Comparison of ENCODE assay signal across 23 cellular contexts in the genomic region with DNA sequence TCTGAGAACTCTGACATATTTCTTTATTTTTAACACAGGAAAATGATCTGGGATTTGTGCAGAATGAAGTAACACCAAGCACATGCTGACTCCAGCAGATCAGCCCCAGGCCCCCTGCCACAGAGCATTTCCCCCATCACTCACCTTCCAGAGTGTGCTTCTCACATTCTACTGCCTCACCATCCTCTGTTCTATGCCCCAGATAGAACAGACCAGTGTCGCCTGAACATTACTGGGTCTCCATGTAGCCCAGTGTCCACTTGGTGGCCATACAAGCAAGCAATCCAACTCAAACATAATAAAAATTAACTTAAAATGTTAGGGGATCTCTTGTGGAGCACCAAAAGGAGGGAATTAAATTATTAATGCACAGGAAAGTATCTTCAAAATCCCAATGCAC. TPM values are rescaled to one million over a fixed set of nuclear protein-coding genes. Genes with fewer than 3 reads are reported as not detected.
A peak's percentile ranks its signal among the peaks of the same experiment; 100 is the strongest.
DNase-seq lines count a peak whose midpoint lies in the region; ATAC-seq and TF ChIP-seq lines count a peak whose summit lies in the region.
"Had no signal": no experiment of that assay in that cellular context is flagged by ENCODE, and none has a peak within 500 bp of the region (broad histone marks: within the 10 kb centered on the region; RNA-seq: fewer than 3 reads in every experiment).

No MANE protein-coding gene starts in this region.

- no peaks in the 10 kb centered on the region for H4K20me1 ChIP-seq in MM.1S (ENCODE audit: insufficient read depth, low read length)

- no peak for TF ChIP-seq CTCF in cardiac muscle cell (IDR thresholded peaks at IDR 0.05; ENCODE audit: low read depth, low read length)
- no peak for TF ChIP-seq CTCF in endodermal cell (conservative IDR thresholded peaks at IDR 0.05)
- TF ChIP-seq CTCF in upper lobe of right lung (IDR thresholded peaks at IDR 0.05), result no peak
- TF ChIP-seq CTCF in MM.1S (IDR thresholded peaks at IDR 0.05; ENCODE audit: low read length), result no peak

- H3K9me3 Mint-ChIP-seq in endodermal cell, result no peaks in the 10 kb centered on the region
- H3K9me3 Mint-ChIP-seq in stimulated activated naive CD8-positive, alpha-beta T cell treated with anti-CD3 and anti-CD28 coated beads, Interleukin-15, amount 100 ng/mL, for 72 hours, result no peaks in the 10 kb centered on the region
- H3K9me3 Mint-ChIP-seq: activated naive CD4-positive, alpha-beta T cell treated with anti-CD3 and anti-CD28 coated beads, Interleukin-2, amount 10 ng/mL, durations not matched to agents 7 days and 5 days; activated T-cell treated with anti-CD3 and anti-CD28 coated beads, Interleukin-2, amount 50 U/mL, for 4 hours; dendritic cell treated with granulocyte-macrophage colony-stimulating factor and Interleukin-4, amounts not matched to agents 40 ng/mL and 50 ng/mL, for 4 days; T-helper 2 cell treated with Interferon-gamma antibody and Interleukin-4, amounts not matched to agents 5 μg/mL and 100 μg/mL, for 36 hours had no signal

- H3K36me3 ChIP-seq in cardiac muscle cell, result no peaks in the 10 kb centered on the region
- no peaks in the 10 kb centered on the region for H3K36me3 ChIP-seq in endodermal cell (ENCODE audit: control insufficient read depth, insufficient read depth, low read length)
- peaks cover 11% of the 10 kb centered on the region for H3K36me3 ChIP-seq in muscle layer of colon (ENCODE audit: insufficient read depth, low read length)
- H3K36me3 ChIP-seq in upper lobe of right lung, result no peaks in the 10 kb centered on the region
- no peaks in the 10 kb centered on the region for H3K36me3 ChIP-seq in MM.1S (replicated peaks; ENCODE audit: insufficient read depth, low read length)
- H3K36me3 ChIP-seq: BE2C, left lung had no signal

- no peaks in the 10 kb centered on the region for H3K27me3 Mint-ChIP-seq in endodermal cell (ENCODE audit: insufficient read depth)
- H3K27me3 Mint-ChIP-seq in stimulated activated naive CD8-positive, alpha-beta T cell treated with anti-CD3 and anti-CD28 coated beads, Interleukin-15, amount 100 ng/mL, for 72 hours, result no peaks in the 10 kb centered on the region
- H3K27me3 Mint-ChIP-seq: dendritic cell treated with granulocyte-macrophage colony-stimulating factor and Interleukin-4, amounts not matched to agents 40 ng/mL and 50 ng/mL, for 4 days had no signal

- H3K27me3 ChIP-seq in cardiac muscle cell (no peaks in the 10 kb centered on the region), endodermal cell (ENCODE audit: control insufficient read depth, insufficient read depth, low read length, poor library complexity, severe bottlenecking) (no peaks in the 10 kb centered on the region), muscle layer of colon (ENCODE audit: control insufficient read depth in 1 of 2, insufficient read depth in 2 of 2, low read length in 2 of 2) (no peaks in the 10 kb centered on the region), upper lobe of right lung (no peaks in the 10 kb centered on the region), MM.1S (replicated peaks; ENCODE audit: insufficient read depth, low read length) (no peaks in the 10 kb centered on the region)
- H3K27me3 ChIP-seq: BE2C, left lung had no signal

- H3K36me3 Mint-ChIP-seq in endodermal cell (ENCODE audit: low read depth), result no peaks in the 10 kb centered on the region
- H3K36me3 Mint-ChIP-seq: activated naive CD4-positive, alpha-beta T cell treated with anti-CD3 and anti-CD28 coated beads, Interleukin-2, amount 10 ng/mL, durations not matched to agents 7 days and 5 days had no signal

- intact Hi-C loops in left cardiac atrium (cut with DNase I) (no loop called here), upper lobe of right lung (cut with DNase I) (no loop called here)

- H3K4me1 ChIP-seq in cardiac muscle cell (ENCODE audit: low read depth), result peaks cover 41% of the 10 kb centered on the region
- peaks cover 5% of the 10 kb centered on the region for H3K4me1 ChIP-seq in endodermal cell (ENCODE audit: control insufficient read depth, insufficient read depth, low read length)
- H3K4me1 ChIP-seq in muscle layer of colon (ENCODE audit: insufficient read depth, low read length), result peaks cover 98% of the 10 kb centered on the region
- peaks cover 18% of the 10 kb centered on the region for H3K4me1 ChIP-seq in upper lobe of right lung
- no peaks in the 10 kb centered on the region for H3K4me1 ChIP-seq in MM.1S (ENCODE audit: low read length)
- H3K4me1 ChIP-seq: BE2C had no signal

- H3K4me2 ChIP-seq in MM.1S (ENCODE audit: low read depth, low read length), result no peak overlapping the region

- ATAC-seq in left cardiac atrium (no peak), upper lobe of right lung (no peak)
- ATAC-seq in stimulated activated naive CD8-positive, alpha-beta T cell treated with anti-CD3 and anti-CD28 coated beads, Interleukin-15, amount 100 ng/mL, for 72 hours, result no peak
- ATAC-seq: activated T-cell treated with anti-CD3 and anti-CD28 coated beads, Interleukin-2, amount 50 U/mL, for 4 hours; left lung; sciatic nerve had no signal

- H2AFZ ChIP-seq in MM.1S (ENCODE audit: low read length), result no peak overlapping the region

- H3K79me2 ChIP-seq in MM.1S (ENCODE audit: low read length), result no peaks in the 10 kb centered on the region

- no peak overlapping the region for H3K4me3 Mint-ChIP-seq in endodermal cell
- no peak overlapping the region for H3K4me3 Mint-ChIP-seq in stimulated activated naive CD8-positive, alpha-beta T cell treated with anti-CD3 and anti-CD28 coated beads, Interleukin-15, amount 100 ng/mL, for 72 hours
- H3K4me3 Mint-ChIP-seq: activated naive CD4-positive, alpha-beta T cell treated with anti-CD3 and anti-CD28 coated beads, Interleukin-2, amount 10 ng/mL, durations not matched to agents 7 days and 5 days; activated T-cell treated with anti-CD3 and anti-CD28 coated beads, Interleukin-2, amount 50 U/mL, for 4 hours; dendritic cell treated with granulocyte-macrophage colony-stimulating factor and Interleukin-4, amounts not matched to agents 40 ng/mL and 50 ng/mL, for 4 days; T-helper 2 cell treated with Interferon-gamma antibody and Interleukin-4, amounts not matched to agents 5 μg/mL and 100 μg/mL, for 36 hours had no signal

- WGBS in endodermal cell (ENCODE audit: insufficient coverage in 1 of 2, insufficient read length in 1 of 2), 2 experiments, result 88% methylated on average over 1 of the region's 1 CpG; no CpG with 5 or more reads in 1 of the 2 experiments

- H3K9me3 ChIP-seq in cardiac muscle cell (ENCODE audit: low read depth) (no peaks in the 10 kb centered on the region), endodermal cell (ENCODE audit: control insufficient read depth, low read length) (no peaks in the 10 kb centered on the region), muscle layer of colon (ENCODE audit: low read length) (no peaks in the 10 kb centered on the region), upper lobe of right lung (no peaks in the 10 kb centered on the region), MM.1S (replicated peaks; ENCODE audit: insufficient read depth, low read length) (no peaks in the 10 kb centered on the region)
- H3K9me3 ChIP-seq: BE2C, left lung, mucosa of descending colon had no signal

- H3K9ac ChIP-seq in endodermal cell (ENCODE audit: extremely low read depth, low read length, poor library complexity, severe bottlenecking), result no peak overlapping the region
- H3K9ac ChIP-seq in muscle layer of colon (ENCODE audit: low read length), result peak overlapping the region; percentile 41
- no peak overlapping the region for H3K9ac ChIP-seq in MM.1S (ENCODE audit: low read length)

- H3K27ac ChIP-seq in cardiac muscle cell (peak overlapping the region; percentile 71), endodermal cell (ENCODE audit: low read depth, low read length) (no peak overlapping the region), muscle layer of colon (ENCODE audit: low read depth, low read length) (peak overlapping the region; percentile 79), upper lobe of right lung (peak overlapping the region; percentile 9), MM.1S (ENCODE audit: low read length) (no peak overlapping the region)
- H3K27ac ChIP-seq: epithelial cell of prostate, left lung, SK-N-MC had no signal

- no peak for DNase-seq in cardiac muscle cell (ENCODE audit: low read depth in 1 of 2, low spot score in 1 of 2)
- DNase-seq in left cardiac atrium, result no peak
- DNase-seq in endodermal cell, result no peak
- DNase-seq in upper lobe of right lung, result no peak
- no peak for DNase-seq in stimulated activated naive CD8-positive, alpha-beta T cell treated with anti-CD3 and anti-CD28 coated beads, Interleukin-15, amount 100 ng/mL, for 72 hours
- DNase-seq in DMS 273 treated with DMSO at 0.1 percent for 48 hours (lab: John Stamatoyannopoulos, UW), result no peak
- DNase-seq in MM.1S, result no peak
- DNase-seq: activated CD4-positive, CD25-positive, alpha-beta regulatory T cell; activated naive CD4-positive, alpha-beta T cell treated with anti-CD3 and anti-CD28 coated beads, Interleukin-2, amount 10 ng/mL, durations not matched to agents 7 days and 5 days; activated T-cell treated with anti-CD3 and anti-CD28 coated beads, Interleukin-2, amount 50 U/mL, for 4 hours; BE2C; left lung; mucosa of descending colon; NCI-H1436; NCI-H2171; NCI-H748 treated with DMSO at 0.1 percent for 48 hours; stimulated activated naive CD4-positive, alpha-beta T cell had no signal

- peaks cover 32% of the 10 kb centered on the region for H3K4me1 Mint-ChIP-seq in endodermal cell
- no peaks in the 10 kb centered on the region for H3K4me1 Mint-ChIP-seq in stimulated activated naive CD8-positive, alpha-beta T cell treated with anti-CD3 and anti-CD28 coated beads, Interleukin-15, amount 100 ng/mL, for 72 hours
- H3K4me1 Mint-ChIP-seq: activated naive CD4-positive, alpha-beta T cell treated with anti-CD3 and anti-CD28 coated beads, Interleukin-2, amount 10 ng/mL, durations not matched to agents 7 days and 5 days had no signal

- no peaks in the 10 kb centered on the region for H3K9me2 ChIP-seq in MM.1S (replicated peaks; ENCODE audit: insufficient read depth, low read length)

- H3K27ac Mint-ChIP-seq in endodermal cell, result peak overlapping the region; percentile 28
- no peak overlapping the region for H3K27ac Mint-ChIP-seq in stimulated activated naive CD8-positive, alpha-beta T cell treated with anti-CD3 and anti-CD28 coated beads, Interleukin-15, amount 100 ng/mL, for 72 hours
- H3K27ac Mint-ChIP-seq: activated naive CD4-positive, alpha-beta T cell treated with anti-CD3 and anti-CD28 coated beads, Interleukin-2, amount 10 ng/mL, durations not matched to agents 7 days and 5 days; dendritic cell treated with granulocyte-macrophage colony-stimulating factor and Interleukin-4, amounts not matched to agents 40 ng/mL and 50 ng/mL, for 4 days; T-helper 2 cell treated with Interferon-gamma antibody and Interleukin-4, amounts not matched to agents 5 μg/mL and 100 μg/mL, for 36 hours had no signal

- H3K4me3 ChIP-seq in cardiac muscle cell (no peak overlapping the region), endodermal cell (ENCODE audit: low read length) (no peak overlapping the region), muscle layer of colon (ENCODE audit: low read depth in 1 of 2, low read length in 2 of 2) (peak overlapping the region in 1 of 2 donors; percentile 11), upper lobe of right lung (no peak overlapping the region), MM.1S (ENCODE audit: low read length) (no peak overlapping the region)
- H3K4me3 ChIP-seq: left lung, mucosa of descending colon, SK-N-MC had no signal

- H3F3A ChIP-seq in MM.1S (ENCODE audit: insufficient read depth, low read length), result no peaks in the 10 kb centered on the region

RNA-seq across cellular contexts. Expression of a gene that starts 58.8 kb away (rescaled TPM):
- total RNA-seq in cardiac muscle cell (14.9 and 20.6 TPM in 2 replicates), left cardiac atrium (100 to 1,000 TPM; 465 to 617 TPM), endodermal cell (10 to 100 TPM; 16.7 to 17.9 TPM), upper lobe of right lung (50.7 TPM)
- polyA plus RNA-seq in cardiac muscle cell, result 11.0 and 12.8 TPM in 2 replicates
- 13.6 TPM for polyA plus RNA-seq in endodermal cell (2013, experiment 1 of 2)
- 13.4 TPM for polyA plus RNA-seq in endodermal cell (2013, experiment 2 of 2)

Comparison
In these comparisons a context has a peak if more than half of its experiments do, and no peak if none do; other contexts are left out.
1. H3K27ac ChIP-seq: peak in cardiac muscle cell (single experiment), muscle layer of colon (single experiment) and upper lobe of right lung (single experiment); none in endodermal cell (single experiment) and MM.1S (single experiment).